In genomic region chr13:109945206-109945960, GRCh38 we compare ENCODE assay signal across 18 cellular contexts.
DNase-seq lines count a peak whose midpoint lies in the region; ATAC-seq and TF ChIP-seq lines count a peak whose summit lies in the region.
"Had no signal": no experiment of that assay in that cellular context is flagged by ENCODE, and none has a peak within 500 bp of the region (broad histone marks: within the 10 kb centered on the region; RNA-seq: fewer than 3 reads in every experiment).

No MANE protein-coding gene starts in this region.

- peaks cover 6% of the 10 kb centered on the region for H3K4me1 Mint-ChIP-seq in MCF 10A (ENCODE audit: insufficient read depth, unreplicated experiment)
- H3K4me1 Mint-ChIP-seq in stimulated activated naive CD8-positive, alpha-beta T cell treated with anti-CD3 and anti-CD28 coated beads, Interleukin-15, amount 100 ng/mL, for 72 hours = no peaks in the 10 kb centered on the region
- H3K4me1 Mint-ChIP-seq: T-helper 17 cell had no signal

- H3K27ac ChIP-seq in breast epithelium (no peak overlapping the region), gastroesophageal sphincter (no peak overlapping the region)
- H3K27ac ChIP-seq: thoracic aorta had no signal

- TF ChIP-seq POLR2A in breast epithelium (IDR thresholded peaks at IDR 0.05) = no peak
- no peak for TF ChIP-seq POLR2A in gastroesophageal sphincter (IDR thresholded peaks at IDR 0.05)

- POLR2A ChIA-PET in MCF 10A (lab: Yijun Ruan, JAX) = interaction anchor here (0.6 kb wide), 1 partner anchor 136 kb away, joined by 3 read pairs; no protein-coding TSS in a partner anchor

- no peak overlapping the region for H3K4me3 Mint-ChIP-seq in MCF 10A (ENCODE audit: unreplicated experiment)
- H3K4me3 Mint-ChIP-seq in stimulated activated naive CD8-positive, alpha-beta T cell treated with anti-CD3 and anti-CD28 coated beads, Interleukin-15, amount 100 ng/mL, for 72 hours = no peak overlapping the region
- H3K4me3 Mint-ChIP-seq: T-helper 17 cell had no signal

- H3K9me3 ChIP-seq in breast epithelium (peaks cover 0 to 5% of the 10 kb centered on the region in 2 donors), gastroesophageal sphincter (no peaks in the 10 kb centered on the region)
- H3K9me3 ChIP-seq: thoracic aorta had no signal

- H3K36me3 ChIP-seq in breast epithelium (no peaks in the 10 kb centered on the region), gastroesophageal sphincter (no peaks in the 10 kb centered on the region)
- H3K36me3 ChIP-seq: thoracic aorta had no signal

- WGBS in gastroesophageal sphincter (ENCODE audit: low coverage in 1 of 2), 2 donors = 67 to 87% methylated on average over 2 to 4 of the region's 4 CpGs

- TF ChIP-seq EP300 in gastroesophageal sphincter (IDR thresholded peaks at IDR 0.05) = no peak

- no peaks in the 10 kb centered on the region for H3K9me3 Mint-ChIP-seq in MCF 10A (ENCODE audit: unreplicated experiment)
- no peaks in the 10 kb centered on the region for H3K9me3 Mint-ChIP-seq in stimulated activated naive CD8-positive, alpha-beta T cell treated with anti-CD3 and anti-CD28 coated beads, Interleukin-15, amount 100 ng/mL, for 72 hours
- H3K9me3 Mint-ChIP-seq: activated T-helper 2 cell treated with anti-CD3 and anti-CD28 coated beads, Interferon-gamma antibody, Interleukin-2, Interleukin-4, amounts not matched to agents 10 μg/mL and 5 μg/mL and 100 μg/mL, durations not matched to agents 14 hours and 24 hours and 36 hours had no signal

- H3K36me3 Mint-ChIP-seq in MCF 10A (ENCODE audit: insufficient read depth, unreplicated experiment) = no peaks in the 10 kb centered on the region

- TSS peak; percentile 89 for BruUV-seq in MCF 10A (replicated peaks; lab: Mats Ljungman, UMichigan)

- CTCF ChIA-PET in MCF 10A (lab: Yijun Ruan, JAX) = no interaction called here

- intact Hi-C loops in MCF 10A (cut with micrococcal nuclease) = loop anchor here (2.0 kb wide), 1 partner anchor 159 kb away; the partner anchor contains the start of gene IRS2
- intact Hi-C loops in breast epithelium (cut with DNase I; ENCODE audit: low total_unique reads) = loop anchor here (5.0 kb wide), 1 partner anchor 513 kb away; no protein-coding TSS in a partner anchor

- H3K27ac Mint-ChIP-seq in MCF 10A (ENCODE audit: low read depth, unreplicated experiment) = peak overlapping the region; percentile 36
- no peak overlapping the region for H3K27ac Mint-ChIP-seq in stimulated activated naive CD8-positive, alpha-beta T cell treated with anti-CD3 and anti-CD28 coated beads, Interleukin-15, amount 100 ng/mL, for 72 hours
- H3K27ac Mint-ChIP-seq: activated T-helper 2 cell treated with anti-CD3 and anti-CD28 coated beads, Interferon-gamma antibody, Interleukin-2, Interleukin-4, amounts not matched to agents 10 μg/mL and 5 μg/mL and 100 μg/mL, durations not matched to agents 14 hours and 24 hours and 36 hours; T-helper 17 cell had no signal

- TF ChIP-seq CTCF in MCF 10A (IDR thresholded peaks at IDR 0.05; ENCODE audit: unreplicated experiment) (no peak), breast epithelium (IDR thresholded peaks at IDR 0.05) (no peak), foreskin fibroblast (IDR thresholded peaks at IDR 0.05; ENCODE audit: low read depth, low read length) (no peak), gastroesophageal sphincter (IDR thresholded peaks at IDR 0.05) (no peak)

- ATAC-seq in activated CD4-positive, CD25-positive, alpha-beta regulatory T cell treated with anti-CD3 and anti-CD28 coated beads, Interleukin-2, amount 50 U/mL, for 24 hours = no peak
- ATAC-seq in gastroesophageal sphincter = no peak
- ATAC-seq in stimulated activated naive CD8-positive, alpha-beta T cell treated with anti-CD3 and anti-CD28 coated beads, Interleukin-15, amount 100 ng/mL, for 72 hours = no peak
- ATAC-seq: Panc1, T-helper 17 cell had no signal

- H3K27me3 ChIP-seq in breast epithelium (no peaks in the 10 kb centered on the region), gastroesophageal sphincter (no peaks in the 10 kb centered on the region)

- no peaks in the 10 kb centered on the region for H3K4me1 ChIP-seq in breast epithelium
- H3K4me1 ChIP-seq in gastroesophageal sphincter = no peaks in the 10 kb centered on the region

- H3K27me3 Mint-ChIP-seq in MCF 10A (ENCODE audit: insufficient read depth, unreplicated experiment) = no peaks in the 10 kb centered on the region
- H3K27me3 Mint-ChIP-seq in stimulated activated naive CD8-positive, alpha-beta T cell treated with anti-CD3 and anti-CD28 coated beads, Interleukin-15, amount 100 ng/mL, for 72 hours = peaks cover 15% of the 10 kb centered on the region

- H3K4me3 ChIP-seq in breast epithelium (no peak overlapping the region), foreskin fibroblast (ENCODE audit: low read depth in 1 of 2, low read length in 2 of 2) (no peak overlapping the region), gastroesophageal sphincter (no peak overlapping the region)
- H3K4me3 ChIP-seq: thoracic aorta had no signal

- DNase-seq in MCF 10A (ENCODE audit: unreplicated experiment) = peak; percentile 54
- no peak for DNase-seq in breast epithelium (ENCODE audit: low spot score in 2 of 2)
- DNase-seq in amniotic epithelial cell (ENCODE audit: low read depth) = peak; percentile 98
- peak; percentile 93 to 96 for DNase-seq in foreskin fibroblast
- DNase-seq in stimulated activated naive CD8-positive, alpha-beta T cell treated with anti-CD3 and anti-CD28 coated beads, Interleukin-15, amount 100 ng/mL, for 72 hours = no peak
- no peak for DNase-seq in iPS-NIHi11 (ENCODE audit: low spot score)
- DNase-seq: 8988T; activated CD4-positive, alpha-beta T cell treated with anti-CD3 and anti-CD28 coated beads, Interleukin-2, amount 50 U/mL, for 1 hour; Calu3; mesendoderm; NCI-H446 treated with DMSO at 0.1 percent for 48 hours; nucleus accumbens; T-helper 17 cell had no signal

Comparison
In these comparisons a context has a peak if more than half of its experiments do, and no peak if none do; other contexts are left out.
1. DNase-seq: peak in MCF 10A (single experiment), amniotic epithelial cell (single experiment) and foreskin fibroblast (2 of 2); none in breast epithelium (0 of 2), stimulated activated naive CD8-positive, alpha-beta T cell treated with anti-CD3 and anti-CD28 coated beads, Interleukin-15, amount 100 ng/mL, for 72 hours (0 of 2) and iPS-NIHi11 (single experiment).